10 cellular contexts compared by ENCODE assay signal in the genomic region with DNA sequence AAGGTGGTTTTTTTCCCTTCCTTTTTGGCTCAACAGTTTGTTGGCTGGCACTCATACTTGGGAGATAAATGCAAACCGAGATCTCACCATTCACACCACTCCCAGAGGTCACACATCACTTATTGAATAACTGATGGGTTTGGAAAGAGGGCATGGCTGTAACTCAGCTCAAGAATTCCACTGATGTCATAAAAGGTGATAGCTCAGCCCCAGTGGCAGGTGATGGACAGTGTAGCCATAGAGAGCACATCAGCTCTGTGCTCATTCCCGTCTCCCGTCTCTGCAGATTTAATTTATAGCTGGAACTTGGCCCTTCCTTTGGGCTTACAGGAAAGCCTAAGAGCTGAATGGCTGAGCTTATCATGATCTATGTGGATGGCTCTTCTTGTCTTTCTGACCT. TPM values are rescaled to one million over a fixed set of nuclear protein-coding genes. Genes with fewer than 3 reads are reported as not detected.
"Had no signal": no experiment of that assay in that cellular context is flagged by ENCODE, and none has a peak within 500 bp of the region (broad histone marks: within the 10 kb centered on the region; RNA-seq: fewer than 3 reads in every experiment).

No MANE protein-coding gene starts in this region.

- H3K9me3 Mint-ChIP-seq: HFFc6, IgD-negative memory B cell had no signal

- H3K9ac ChIP-seq: GM23248 had no signal

- H2AFZ ChIP-seq: GM23248 had no signal

- H3K27ac Mint-ChIP-seq: HFFc6 had no signal

- H3K27me3 Mint-ChIP-seq: IgD-negative memory B cell had no signal

- H3K27ac ChIP-seq: GM23248, HL-60 had no signal

- ATAC-seq: HCT116, HepG2 had no signal

- H3K36me3 ChIP-seq: HAP-1 had no signal

- DNase-seq: GM23248, GOT3, H7, HFFc6, KBM-7 had no signal

- H3K4me1 ChIP-seq: HAP-1 had no signal

- H3K9me3 ChIP-seq: HAP-1 had no signal

- H3K4me3 ChIP-seq: GM23248, HAP-1 had no signal

- H3K4me3 Mint-ChIP-seq: HFFc6, IgD-negative memory B cell had no signal

- H3K36me3 Mint-ChIP-seq: IgD-negative memory B cell had no signal

RNA-seq across cellular contexts. Expression of a gene that starts 59.8 kb away (rescaled TPM):
- total RNA-seq: H7, HepG2 had no signal
- polyA plus RNA-seq: HepG2, IgD-negative memory B cell had no signal
